ENCODE assay signal across 1 cellular context in the genomic region with DNA sequence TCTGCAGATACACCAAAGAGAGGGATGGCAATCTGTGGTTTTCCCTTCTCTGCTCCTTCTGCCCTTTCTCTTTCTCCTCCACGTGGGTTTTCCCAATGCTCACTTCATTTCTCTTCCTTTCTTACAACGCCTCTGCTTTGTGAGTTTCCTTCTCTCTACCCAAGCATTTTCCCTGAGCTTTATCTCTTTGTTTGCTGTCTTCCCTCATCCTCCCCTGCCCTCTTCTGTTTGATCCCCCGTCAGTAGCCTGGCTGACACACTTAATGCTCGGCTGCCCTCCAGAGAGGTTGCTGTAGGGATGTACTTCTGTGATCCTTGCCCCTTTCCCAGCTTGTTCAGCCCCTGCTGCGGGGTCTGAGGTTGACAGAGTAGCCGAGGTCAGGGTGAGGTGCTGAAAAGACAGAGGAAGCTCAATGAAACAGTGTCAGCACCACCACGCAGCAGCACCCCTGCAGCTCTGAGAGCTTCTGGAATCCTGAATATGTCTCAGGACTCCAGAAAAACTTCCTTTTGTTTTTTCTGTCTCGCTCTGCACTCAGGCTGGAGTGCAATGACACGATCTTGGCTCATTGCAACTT.
TF ChIP-seq lines count a peak whose summit lies in the region.

No MANE protein-coding gene starts in this region.

TF ChIP-seq in GM23338, 12 proteins besides CTCF, POLR2A, EP300 and RAD21:
- TF ChIP-seq, protein P1, sequence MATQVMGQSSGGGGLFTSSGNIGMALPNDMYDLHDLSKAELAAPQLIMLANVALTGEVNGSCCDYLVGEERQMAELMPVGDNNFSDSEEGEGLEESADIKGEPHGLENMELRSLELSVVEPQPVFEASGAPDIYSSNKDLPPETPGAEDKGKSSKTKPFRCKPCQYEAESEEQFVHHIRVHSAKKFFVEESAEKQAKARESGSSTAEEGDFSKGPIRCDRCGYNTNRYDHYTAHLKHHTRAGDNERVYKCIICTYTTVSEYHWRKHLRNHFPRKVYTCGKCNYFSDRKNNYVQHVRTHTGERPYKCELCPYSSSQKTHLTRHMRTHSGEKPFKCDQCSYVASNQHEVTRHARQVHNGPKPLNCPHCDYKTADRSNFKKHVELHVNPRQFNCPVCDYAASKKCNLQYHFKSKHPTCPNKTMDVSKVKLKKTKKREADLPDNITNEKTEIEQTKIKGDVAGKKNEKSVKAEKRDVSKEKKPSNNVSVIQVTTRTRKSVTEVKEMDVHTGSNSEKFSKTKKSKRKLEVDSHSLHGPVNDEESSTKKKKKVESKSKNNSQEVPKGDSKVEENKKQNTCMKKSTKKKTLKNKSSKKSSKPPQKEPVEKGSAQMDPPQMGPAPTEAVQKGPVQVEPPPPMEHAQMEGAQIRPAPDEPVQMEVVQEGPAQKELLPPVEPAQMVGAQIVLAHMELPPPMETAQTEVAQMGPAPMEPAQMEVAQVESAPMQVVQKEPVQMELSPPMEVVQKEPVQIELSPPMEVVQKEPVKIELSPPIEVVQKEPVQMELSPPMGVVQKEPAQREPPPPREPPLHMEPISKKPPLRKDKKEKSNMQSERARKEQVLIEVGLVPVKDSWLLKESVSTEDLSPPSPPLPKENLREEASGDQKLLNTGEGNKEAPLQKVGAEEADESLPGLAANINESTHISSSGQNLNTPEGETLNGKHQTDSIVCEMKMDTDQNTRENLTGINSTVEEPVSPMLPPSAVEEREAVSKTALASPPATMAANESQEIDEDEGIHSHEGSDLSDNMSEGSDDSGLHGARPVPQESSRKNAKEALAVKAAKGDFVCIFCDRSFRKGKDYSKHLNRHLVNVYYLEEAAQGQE (IDR thresholded peaks at IDR 0.05; ENCODE audit: unreplicated experiment) = no peak
- TF ChIP-seq ZNF114 (CRISPR knock-in tag; IDR thresholded peaks at IDR 0.05) (no peak), ZNF331 (CRISPR knock-in tag; IDR thresholded peaks at IDR 0.05; ENCODE audit: low read depth) (no peak), POLR2AphosphoS5 (IDR thresholded peaks at IDR 0.05; ENCODE audit: low read depth) (no peak), EZH2phosphoT487 (IDR thresholded peaks at IDR 0.05; ENCODE audit: unreplicated experiment) (no peak)
- TF ChIP-seq, protein P2, sequence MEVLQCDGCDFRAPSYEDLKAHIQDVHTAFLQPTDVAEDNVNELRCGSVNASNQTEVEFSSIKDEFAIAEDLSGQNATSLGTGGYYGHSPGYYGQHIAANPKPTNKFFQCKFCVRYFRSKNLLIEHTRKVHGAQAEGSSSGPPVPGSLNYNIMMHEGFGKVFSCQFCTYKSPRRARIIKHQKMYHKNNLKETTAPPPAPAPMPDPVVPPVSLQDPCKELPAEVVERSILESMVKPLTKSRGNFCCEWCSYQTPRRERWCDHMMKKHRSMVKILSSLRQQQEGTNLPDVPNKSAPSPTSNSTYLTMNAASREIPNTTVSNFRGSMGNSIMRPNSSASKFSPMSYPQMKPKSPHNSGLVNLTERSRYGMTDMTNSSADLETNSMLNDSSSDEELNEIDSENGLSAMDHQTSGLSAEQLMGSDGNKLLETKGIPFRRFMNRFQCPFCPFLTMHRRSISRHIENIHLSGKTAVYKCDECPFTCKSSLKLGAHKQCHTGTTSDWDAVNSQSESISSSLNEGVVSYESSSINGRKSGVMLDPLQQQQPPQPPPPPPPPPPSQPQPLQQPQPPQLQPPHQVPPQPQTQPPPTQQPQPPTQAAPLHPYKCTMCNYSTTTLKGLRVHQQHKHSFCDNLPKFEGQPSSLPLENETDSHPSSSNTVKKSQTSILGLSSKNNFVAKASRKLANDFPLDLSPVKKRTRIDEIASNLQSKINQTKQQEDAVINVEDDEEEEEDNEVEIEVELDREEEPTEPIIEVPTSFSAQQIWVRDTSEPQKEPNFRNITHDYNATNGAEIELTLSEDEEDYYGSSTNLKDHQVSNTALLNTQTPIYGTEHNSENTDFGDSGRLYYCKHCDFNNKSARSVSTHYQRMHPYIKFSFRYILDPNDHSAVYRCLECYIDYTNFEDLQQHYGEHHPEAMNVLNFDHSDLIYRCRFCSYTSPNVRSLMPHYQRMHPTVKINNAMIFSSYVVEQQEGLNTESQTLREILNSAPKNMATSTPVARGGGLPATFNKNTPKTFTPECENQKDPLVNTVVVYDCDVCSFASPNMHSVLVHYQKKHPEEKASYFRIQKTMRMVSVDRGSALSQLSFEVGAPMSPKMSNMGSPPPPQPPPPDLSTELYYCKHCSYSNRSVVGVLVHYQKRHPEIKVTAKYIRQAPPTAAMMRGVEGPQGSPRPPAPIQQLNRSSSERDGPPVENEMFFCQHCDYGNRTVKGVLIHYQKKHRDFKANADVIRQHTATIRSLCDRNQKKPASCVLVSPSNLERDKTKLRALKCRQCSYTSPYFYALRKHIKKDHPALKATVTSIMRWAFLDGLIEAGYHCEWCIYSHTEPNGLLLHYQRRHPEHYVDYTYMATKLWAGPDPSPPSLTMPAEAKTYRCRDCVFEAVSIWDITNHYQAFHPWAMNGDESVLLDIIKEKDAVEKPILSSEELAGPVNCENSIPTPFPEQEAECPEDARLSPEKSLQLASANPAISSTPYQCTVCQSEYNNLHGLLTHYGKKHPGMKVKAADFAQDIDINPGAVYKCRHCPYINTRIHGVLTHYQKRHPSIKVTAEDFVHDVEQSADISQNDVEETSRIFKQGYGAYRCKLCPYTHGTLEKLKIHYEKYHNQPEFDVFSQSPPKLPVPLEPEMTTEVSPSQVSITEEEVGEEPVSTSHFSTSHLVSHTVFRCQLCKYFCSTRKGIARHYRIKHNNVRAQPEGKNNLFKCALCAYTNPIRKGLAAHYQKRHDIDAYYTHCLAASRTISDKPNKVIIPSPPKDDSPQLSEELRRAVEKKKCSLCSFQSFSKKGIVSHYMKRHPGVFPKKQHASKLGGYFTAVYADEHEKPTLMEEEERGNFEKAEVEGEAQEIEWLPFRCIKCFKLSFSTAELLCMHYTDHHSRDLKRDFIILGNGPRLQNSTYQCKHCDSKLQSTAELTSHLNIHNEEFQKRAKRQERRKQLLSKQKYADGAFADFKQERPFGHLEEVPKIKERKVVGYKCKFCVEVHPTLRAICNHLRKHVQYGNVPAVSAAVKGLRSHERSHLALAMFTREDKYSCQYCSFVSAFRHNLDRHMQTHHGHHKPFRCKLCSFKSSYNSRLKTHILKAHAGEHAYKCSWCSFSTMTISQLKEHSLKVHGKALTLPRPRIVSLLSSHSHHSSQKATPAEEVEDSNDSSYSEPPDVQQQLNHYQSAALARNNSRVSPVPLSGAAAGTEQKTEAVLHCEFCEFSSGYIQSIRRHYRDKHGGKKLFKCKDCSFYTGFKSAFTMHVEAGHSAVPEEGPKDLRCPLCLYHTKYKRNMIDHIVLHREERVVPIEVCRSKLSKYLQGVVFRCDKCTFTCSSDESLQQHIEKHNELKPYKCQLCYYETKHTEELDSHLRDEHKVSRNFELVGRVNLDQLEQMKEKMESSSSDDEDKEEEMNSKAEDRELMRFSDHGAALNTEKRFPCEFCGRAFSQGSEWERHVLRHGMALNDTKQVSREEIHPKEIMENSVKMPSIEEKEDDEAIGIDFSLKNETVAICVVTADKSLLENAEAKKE (CRISPR knock-in tag; IDR thresholded peaks at IDR 0.05) = no peak
